ENCODE assay signal across 26 cellular contexts in genomic region chr13:79772811-79773210, GRCh38.
"Had no signal": no experiment of that assay in that cellular context is flagged by ENCODE, and none has a peak within 500 bp of the region (broad histone marks: within the 10 kb centered on the region; RNA-seq: fewer than 3 reads in every experiment).

No MANE protein-coding gene starts in this region.

- H3K4me3 ChIP-seq: colonic mucosa, esophagus muscularis mucosa, heart right ventricle, lung, neural progenitor cell, psoas muscle, sigmoid colon, spleen, testis, tibial artery had no signal

- H3K4me1 ChIP-seq: colonic mucosa, esophagus muscularis mucosa, psoas muscle, sigmoid colon, testis, tibial artery had no signal

- H2AFZ ChIP-seq: neural progenitor cell had no signal

- H3K36me3 ChIP-seq: colonic mucosa, esophagus muscularis mucosa, heart right ventricle, neural progenitor cell, sigmoid colon, spleen, tibial artery had no signal

- ATAC-seq: heart right ventricle; left lobe of liver; naive thymus-derived CD4-positive, alpha-beta T cell; psoas muscle; right cardiac atrium; stimulated activated memory B cell treated with anti-CD40 and anti-IgM and Interleukin-4, amounts not matched to agents 10 μg/mL and 1 μg/mL and 100 μg/mL, for 72 hours; stimulated activated naive CD8-positive, alpha-beta T cell treated with anti-CD3 and anti-CD28 coated beads, Interleukin-15, Interleukin-2, amounts not matched to agents 100 U/mL and 50 U/mL, for 24 hours had no signal

- H3K9me3 ChIP-seq: colonic mucosa, testis had no signal

- H3K9ac ChIP-seq: neural progenitor cell had no signal

- H3K27me3 ChIP-seq: colonic mucosa, esophagus muscularis mucosa, heart right ventricle, neural progenitor cell, sigmoid colon, spleen, testis, tibial artery had no signal

- H3K4me2 ChIP-seq: neural progenitor cell had no signal

- H3K27ac ChIP-seq: colonic mucosa, esophagus muscularis mucosa, heart right ventricle, neural progenitor cell, psoas muscle, sigmoid colon, spleen, testis, tibial artery had no signal

- DNase-seq: colonic mucosa; effector CD8-positive, alpha-beta T cell; endodermal cell; foreskin melanocyte; glutamatergic neuron; heart right ventricle; hippocampal formation; islet precursor cell; mesenchymal stem cell; midbrain; naive thymus-derived CD4-positive, alpha-beta T cell; posterior cingulate gyrus; psoas muscle; right cardiac atrium; sigmoid colon; spleen; stimulated activated CD4-positive, alpha-beta T cell treated with anti-CD3 and anti-CD28 coated beads, Interleukin-4, amount 100 ng/mL, for 4 hours; stimulated activated naive CD8-positive, alpha-beta T cell treated with anti-CD3 and anti-CD28 coated beads, Interleukin-15, Interleukin-2, amounts not matched to agents 100 U/mL and 50 U/mL, for 24 hours; substantia nigra; testis; tibial artery had no signal
